In genomic region chr11:61834278-61835004, GRCh38 we compare ENCODE assay signal across 1 cellular context.
TF ChIP-seq lines count a peak whose summit lies in the region.

No MANE protein-coding gene starts in this region.

TF ChIP-seq in WTC11, 78 proteins besides CTCF, POLR2A, EP300 and RAD21:
- TF ChIP-seq FOXJ3 (CRISPR knock-in tag; IDR thresholded peaks at IDR 0.05; ENCODE audit: borderline replicate concordance): no peak
- no peak for TF ChIP-seq NR1H2 (CRISPR knock-in tag; IDR thresholded peaks at IDR 0.05)
- TF ChIP-seq ZSCAN18 (CRISPR knock-in tag; IDR thresholded peaks at IDR 0.05): no peak
- TF ChIP-seq ELF4 (CRISPR knock-in tag; IDR thresholded peaks at IDR 0.05; ENCODE audit: low read depth): no peak
- TF ChIP-seq ZNF317 (CRISPR knock-in tag; IDR thresholded peaks at IDR 0.05; ENCODE audit: borderline replicate concordance, low read depth): no peak
- no peak for TF ChIP-seq HMGA2 (CRISPR knock-in tag; IDR thresholded peaks at IDR 0.05)
- no peak for TF ChIP-seq MXD4 (CRISPR knock-in tag; IDR thresholded peaks at IDR 0.05; ENCODE audit: borderline replicate concordance)
TF ChIP-seq in WTC11: peak in this region for 0.
